ENCODE assay signal across 8 cellular contexts in the genomic region with DNA sequence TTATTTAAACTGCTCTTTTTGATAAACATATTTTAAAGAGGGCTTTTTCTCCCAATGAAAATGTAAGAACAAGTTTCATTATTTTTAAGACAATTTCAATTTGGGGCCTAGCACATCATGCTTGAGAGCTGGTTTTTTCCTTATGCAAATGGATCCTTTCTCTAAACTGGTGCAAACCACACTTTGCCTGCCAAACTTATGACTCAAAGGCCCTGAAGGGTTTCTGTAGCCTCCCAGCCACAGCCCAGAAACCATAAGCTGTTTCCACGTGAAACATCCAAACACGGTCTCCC. TPM values are rescaled to one million over a fixed set of nuclear protein-coding genes. Genes with fewer than 3 reads are reported as not detected.
DNase-seq lines count a peak whose midpoint lies in the region; ATAC-seq and TF ChIP-seq lines count a peak whose summit lies in the region.

No MANE protein-coding gene starts in this region.

- POLR2A ChIA-PET in HEK293 (lab: Yijun Ruan, JAX): interaction anchor here (0.6 to 1.5 kb wide), 6 partner anchors 9 to 211 kb away, joined by 4 to 10 read pairs (median 5); a partner anchor contains a TSS

- no peak for DNase-seq in spleen
- DNase-seq in activated effector memory CD4-positive, alpha-beta T cell treated with anti-CD3 and anti-CD28 coated beads, Interleukin-2, amount 50 U/mL, for 16 hours: no peak
- DNase-seq in effector CD8-positive, alpha-beta T cell (lab: John Stamatoyannopoulos, UW): no peak
- no peak for DNase-seq in NK-92 treated with Interleukin-12 subunit alpha and Interleukin-12 subunit beta, amount 100 ng/mL, for 24 hours (lab: John Stamatoyannopoulos, UW)

- WGBS in gastroesophageal sphincter (ENCODE audit: low coverage in 1 of 2), 2 donors: 0% methylated on average over 2 of the region's 2 CpGs; no CpG with 5 or more reads in 1 of the 2 donors
- WGBS in spleen, 5 donors: 0 to 4% (median 0%) methylated on average over 2 of the region's 2 CpGs

- H3K36me3 ChIP-seq in HEK293 (ENCODE audit: control insufficient read depth in 2 of 2, insufficient read depth in 1 of 2, low read length in 2 of 2) (no peaks in the 10 kb centered on the region; a peak in 1 of 3 replicates), gastroesophageal sphincter (no peaks in the 10 kb centered on the region), spleen (no peaks in the 10 kb centered on the region)

- CTCF ChIA-PET in HEK293 (lab: Yijun Ruan, JAX): interaction anchor here (0.6 to 1.1 kb wide), 3 partner anchors 15 to 78 kb away, joined by 3 to 4 read pairs (median 3); no protein-coding TSS in a partner anchor

- no peak for TF ChIP-seq POLR2A in gastroesophageal sphincter (IDR thresholded peaks at IDR 0.05)
- TF ChIP-seq POLR2A in spleen (IDR thresholded peaks at IDR 0.05): no peak

- H3K4me1 ChIP-seq in HEK293 (ENCODE audit: control insufficient read depth, insufficient read depth, low read length): peaks cover 18% of the 10 kb centered on the region
- peaks cover 0 to 43% (median 4%) of the 10 kb centered on the region in 3 donors for H3K4me1 ChIP-seq in gastroesophageal sphincter
- peaks cover 10 to 50% (median 18%) of the 10 kb centered on the region in 6 donors for H3K4me1 ChIP-seq in spleen

- TF ChIP-seq CTCF in HEK293 (tag by site-specific recombination; IDR thresholded peaks at IDR 0.05) (no peak), WI38 (IDR thresholded peaks at IDR 0.05; ENCODE audit: low read depth, low read length) (no peak), gastroesophageal sphincter (IDR thresholded peaks at IDR 0.05) (no peak), spleen (IDR thresholded peaks at IDR 0.05 in 8 of 11, conservative IDR thresholded peaks at IDR 0.05 in 3 of 11) (no peak)

- ATAC-seq in gastroesophageal sphincter: no peak
- no peak for ATAC-seq in esophagus mucosa

- H3K9me3 ChIP-seq in HEK293 (ENCODE audit: control insufficient read depth, insufficient read depth, low read depth, low read length): no peaks in the 10 kb centered on the region
- H3K9me3 ChIP-seq in gastroesophageal sphincter: no peaks in the 10 kb centered on the region
- H3K9me3 ChIP-seq in spleen: no peaks in the 10 kb centered on the region

- no peak for TF ChIP-seq EP300 in gastroesophageal sphincter (IDR thresholded peaks at IDR 0.05)

- peak overlapping the region; percentile 10; the same call in 1 of the 2 replicates for H3K27ac ChIP-seq in HEK293 (ENCODE audit: extremely low read depth, low read depth, low read length)
- H3K27ac ChIP-seq in gastroesophageal sphincter: peak overlapping the region; percentile 43 to 94 (median 86)
- H3K27ac ChIP-seq in spleen: peak overlapping the region in 7 of 8 donors; percentile 33 to 90 (median 88)

- intact Hi-C loops in spleen (cut with DNase I; ENCODE audit: low total_unique reads): no loop called here

- peak overlapping the region; percentile 10; the same call in 1 of the 2 replicates for H3K4me3 ChIP-seq in HEK293 (ENCODE audit: low read depth, low read length)
- H3K4me3 ChIP-seq in WI38 (ENCODE audit: low read depth, low read length): peak overlapping the region; percentile 29; the same call in 1 of the 2 replicates
- peak overlapping the region; percentile 3 to 89 for H3K4me3 ChIP-seq in gastroesophageal sphincter
- H3K4me3 ChIP-seq in spleen: peak overlapping the region in 5 of 8 donors; percentile 7 to 94 (median 84)

- H3K27me3 ChIP-seq in gastroesophageal sphincter: no peaks in the 10 kb centered on the region
- H3K27me3 ChIP-seq in spleen (replicated peaks in 1 of 7): no peaks in the 10 kb centered on the region

TF ChIP-seq in HEK293, 187 proteins besides CTCF, POLR2A, EP300 and RAD21:
- no peak for TF ChIP-seq ZNF792 (tag by site-specific recombination; IDR thresholded peaks at IDR 0.05)
- TF ChIP-seq ZNF660 (tag by site-specific recombination; IDR thresholded peaks at IDR 0.05): peak; percentile 65; the same call in 1 of the 2 replicates
- TF ChIP-seq, protein P1, sequence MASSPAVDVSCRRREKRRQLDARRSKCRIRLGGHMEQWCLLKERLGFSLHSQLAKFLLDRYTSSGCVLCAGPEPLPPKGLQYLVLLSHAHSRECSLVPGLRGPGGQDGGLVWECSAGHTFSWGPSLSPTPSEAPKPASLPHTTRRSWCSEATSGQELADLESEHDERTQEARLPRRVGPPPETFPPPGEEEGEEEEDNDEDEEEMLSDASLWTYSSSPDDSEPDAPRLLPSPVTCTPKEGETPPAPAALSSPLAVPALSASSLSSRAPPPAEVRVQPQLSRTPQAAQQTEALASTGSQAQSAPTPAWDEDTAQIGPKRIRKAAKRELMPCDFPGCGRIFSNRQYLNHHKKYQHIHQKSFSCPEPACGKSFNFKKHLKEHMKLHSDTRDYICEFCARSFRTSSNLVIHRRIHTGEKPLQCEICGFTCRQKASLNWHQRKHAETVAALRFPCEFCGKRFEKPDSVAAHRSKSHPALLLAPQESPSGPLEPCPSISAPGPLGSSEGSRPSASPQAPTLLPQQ (tag by site-specific recombination; IDR thresholded peaks at IDR 0.05): 0 out of 2 replicates have a peak, but pooled peaks have one; percentile 25
- TF ChIP-seq, protein P2, sequence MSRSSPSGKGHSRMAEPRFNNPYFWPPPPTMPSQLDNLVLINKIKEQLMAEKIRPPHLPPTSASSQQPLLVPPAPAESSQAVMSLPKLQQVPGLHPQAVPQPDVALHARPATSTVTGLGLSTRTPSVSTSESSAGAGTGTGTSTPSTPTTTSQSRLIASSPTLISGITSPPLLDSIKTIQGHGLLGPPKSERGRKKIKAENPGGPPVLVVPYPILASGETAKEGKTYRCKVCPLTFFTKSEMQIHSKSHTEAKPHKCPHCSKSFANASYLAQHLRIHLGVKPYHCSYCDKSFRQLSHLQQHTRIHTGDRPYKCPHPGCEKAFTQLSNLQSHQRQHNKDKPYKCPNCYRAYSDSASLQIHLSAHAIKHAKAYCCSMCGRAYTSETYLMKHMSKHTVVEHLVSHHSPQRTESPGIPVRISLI (tag by site-specific recombination; IDR thresholded peaks at IDR 0.05): no peak; the same call in 1 of the 2 replicates
- 0 out of 2 replicates have a peak, but pooled peaks have one; percentile 16 for TF ChIP-seq ZNF629 (tag by site-specific recombination; IDR thresholded peaks at IDR 0.05)
- TF ChIP-seq GLI4 (tag by site-specific recombination; IDR thresholded peaks at IDR 0.05): 0 out of 2 replicates have a peak, but pooled peaks have one; percentile 11
- TF ChIP-seq KLF8 (tag by site-specific recombination; IDR thresholded peaks at IDR 0.05): peak; percentile 64
- TF ChIP-seq, protein P3, sequence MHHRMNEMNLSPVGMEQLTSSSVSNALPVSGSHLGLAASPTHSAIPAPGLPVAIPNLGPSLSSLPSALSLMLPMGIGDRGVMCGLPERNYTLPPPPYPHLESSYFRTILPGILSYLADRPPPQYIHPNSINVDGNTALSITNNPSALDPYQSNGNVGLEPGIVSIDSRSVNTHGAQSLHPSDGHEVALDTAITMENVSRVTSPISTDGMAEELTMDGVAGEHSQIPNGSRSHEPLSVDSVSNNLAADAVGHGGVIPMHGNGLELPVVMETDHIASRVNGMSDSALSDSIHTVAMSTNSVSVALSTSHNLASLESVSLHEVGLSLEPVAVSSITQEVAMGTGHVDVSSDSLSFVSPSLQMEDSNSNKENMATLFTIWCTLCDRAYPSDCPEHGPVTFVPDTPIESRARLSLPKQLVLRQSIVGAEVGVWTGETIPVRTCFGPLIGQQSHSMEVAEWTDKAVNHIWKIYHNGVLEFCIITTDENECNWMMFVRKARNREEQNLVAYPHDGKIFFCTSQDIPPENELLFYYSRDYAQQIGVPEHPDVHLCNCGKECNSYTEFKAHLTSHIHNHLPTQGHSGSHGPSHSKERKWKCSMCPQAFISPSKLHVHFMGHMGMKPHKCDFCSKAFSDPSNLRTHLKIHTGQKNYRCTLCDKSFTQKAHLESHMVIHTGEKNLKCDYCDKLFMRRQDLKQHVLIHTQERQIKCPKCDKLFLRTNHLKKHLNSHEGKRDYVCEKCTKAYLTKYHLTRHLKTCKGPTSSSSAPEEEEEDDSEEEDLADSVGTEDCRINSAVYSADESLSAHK (tag by site-specific recombination; IDR thresholded peaks at IDR 0.05): peak; percentile 66; the same call in 1 of the 2 replicates
- TF ChIP-seq ZNF366 (tag by site-specific recombination; conservative IDR thresholded peaks at IDR 0.05): 0 out of 2 replicates have a peak, but pooled peaks have one; percentile 21
- 0 out of 2 replicates have a peak, but pooled peaks have one; percentile 10 for TF ChIP-seq ZNF623 (tag by site-specific recombination; IDR thresholded peaks at IDR 0.05)
- TF ChIP-seq HOXC10 (CRISPR knock-in tag; IDR thresholded peaks at IDR 0.05): no peak
- TF ChIP-seq SCRT2 (tag by site-specific recombination; IDR thresholded peaks at IDR 0.05): no peak
- no peak for TF ChIP-seq ZNF114 (tag by site-specific recombination; IDR thresholded peaks at IDR 0.05)
- TF ChIP-seq ZNF133 (tag by site-specific recombination; IDR thresholded peaks at IDR 0.05): no peak
- peak; percentile 68; the same call in 1 of the 2 replicates for TF ChIP-seq ZNF335 (tag by site-specific recombination; conservative IDR thresholded peaks at IDR 0.05)
- TF ChIP-seq SP7 (tag by site-specific recombination; IDR thresholded peaks at IDR 0.05): peak; percentile 37
- TF ChIP-seq, protein P4, sequence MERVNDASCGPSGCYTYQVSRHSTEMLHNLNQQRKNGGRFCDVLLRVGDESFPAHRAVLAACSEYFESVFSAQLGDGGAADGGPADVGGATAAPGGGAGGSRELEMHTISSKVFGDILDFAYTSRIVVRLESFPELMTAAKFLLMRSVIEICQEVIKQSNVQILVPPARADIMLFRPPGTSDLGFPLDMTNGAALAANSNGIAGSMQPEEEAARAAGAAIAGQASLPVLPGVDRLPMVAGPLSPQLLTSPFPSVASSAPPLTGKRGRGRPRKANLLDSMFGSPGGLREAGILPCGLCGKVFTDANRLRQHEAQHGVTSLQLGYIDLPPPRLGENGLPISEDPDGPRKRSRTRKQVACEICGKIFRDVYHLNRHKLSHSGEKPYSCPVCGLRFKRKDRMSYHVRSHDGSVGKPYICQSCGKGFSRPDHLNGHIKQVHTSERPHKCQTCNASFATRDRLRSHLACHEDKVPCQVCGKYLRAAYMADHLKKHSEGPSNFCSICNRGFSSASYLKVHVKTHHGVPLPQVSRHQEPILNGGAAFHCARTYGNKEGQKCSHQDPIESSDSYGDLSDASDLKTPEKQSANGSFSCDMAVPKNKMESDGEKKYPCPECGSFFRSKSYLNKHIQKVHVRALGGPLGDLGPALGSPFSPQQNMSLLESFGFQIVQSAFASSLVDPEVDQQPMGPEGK (tag by site-specific recombination; IDR thresholded peaks at IDR 0.05): no peak

RNA-seq across cellular contexts. Expression of a gene that starts 0.5 kb away (rescaled TPM):
- 10 to 100 TPM; 21.1 to 37.1 (median 30.7) TPM for total RNA-seq in gastroesophageal sphincter
- 10 to 100 TPM in 5 of 7 donors, 1 to 10 TPM in 2; 7.5 to 18.2 (median 14.9) TPM for total RNA-seq in spleen
- polyA plus RNA-seq in spleen: 10 to 100 TPM in 1 of 3 donors, 1 to 10 TPM in 2; 8.5 to 11.2 (median 9.4) TPM
- total RNA-seq in esophagus mucosa: 4.7 TPM

Comparison
In these comparisons a context has a peak if more than half of its experiments do, and no peak if none do; other contexts are left out.
1. H3K27ac ChIP-seq: peak in every context shown above with its lines; median percentile 88 in spleen; 86 in gastroesophageal sphincter; 10 in HEK293.
2. H3K4me3 ChIP-seq: peak in every context shown above with its lines; median percentile 84 in spleen; 46 in gastroesophageal sphincter; 29 in WI38; 10 in HEK293.